In the genomic region with DNA sequence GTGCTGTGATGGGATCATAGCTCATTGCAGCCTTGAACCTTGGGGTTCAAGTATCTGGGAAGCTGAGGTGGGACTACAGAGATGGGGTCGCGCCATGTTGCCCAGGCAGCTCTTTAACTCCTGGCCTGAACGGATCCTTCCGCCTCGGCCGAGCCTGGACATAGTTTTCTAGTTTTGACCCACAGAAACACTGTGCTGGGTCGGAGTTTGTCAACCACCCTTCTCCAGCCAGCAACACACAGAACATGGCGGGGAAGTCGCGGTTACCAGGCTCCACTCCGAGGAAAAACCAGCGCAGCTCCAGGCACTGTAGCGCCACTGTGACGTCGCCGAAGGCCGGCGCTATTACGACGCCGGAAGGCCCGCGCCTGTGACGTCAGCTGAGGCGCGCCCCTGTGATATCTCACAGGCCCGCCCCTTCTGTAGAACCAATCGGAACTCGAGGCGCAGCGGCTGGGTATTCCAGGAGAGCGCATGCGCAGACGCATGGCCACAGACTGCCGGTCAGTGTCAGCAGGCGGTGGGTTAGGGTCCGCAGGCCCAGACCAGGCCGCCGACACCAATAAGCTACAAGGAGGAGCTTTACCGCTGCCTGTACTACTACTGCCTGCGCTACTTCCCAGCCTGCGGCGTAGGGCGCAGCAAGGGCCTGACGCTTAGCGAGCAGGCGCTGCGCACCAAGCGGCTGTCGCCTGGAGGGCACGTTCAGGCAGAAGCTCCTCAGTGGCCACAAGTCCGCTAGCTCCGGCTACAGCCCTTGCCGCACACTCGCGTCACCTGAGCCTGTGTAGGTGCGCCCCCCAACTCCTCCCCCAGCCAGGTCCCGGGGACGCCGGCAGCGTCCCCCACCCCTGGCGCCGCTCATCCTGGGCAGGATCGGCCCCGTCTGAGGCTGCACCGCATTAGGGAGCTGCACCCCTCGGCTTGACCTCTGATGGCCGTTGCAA, we compare ENCODE assay signal across 1 cellular context.
TF ChIP-seq lines count a peak whose summit lies in the region.

No MANE protein-coding gene starts in this region.

TF ChIP-seq in K562, 482 proteins besides CTCF, POLR2A, EP300 and RAD21 (continued from another document and continues in another):
- TF ChIP-seq, protein P1, sequence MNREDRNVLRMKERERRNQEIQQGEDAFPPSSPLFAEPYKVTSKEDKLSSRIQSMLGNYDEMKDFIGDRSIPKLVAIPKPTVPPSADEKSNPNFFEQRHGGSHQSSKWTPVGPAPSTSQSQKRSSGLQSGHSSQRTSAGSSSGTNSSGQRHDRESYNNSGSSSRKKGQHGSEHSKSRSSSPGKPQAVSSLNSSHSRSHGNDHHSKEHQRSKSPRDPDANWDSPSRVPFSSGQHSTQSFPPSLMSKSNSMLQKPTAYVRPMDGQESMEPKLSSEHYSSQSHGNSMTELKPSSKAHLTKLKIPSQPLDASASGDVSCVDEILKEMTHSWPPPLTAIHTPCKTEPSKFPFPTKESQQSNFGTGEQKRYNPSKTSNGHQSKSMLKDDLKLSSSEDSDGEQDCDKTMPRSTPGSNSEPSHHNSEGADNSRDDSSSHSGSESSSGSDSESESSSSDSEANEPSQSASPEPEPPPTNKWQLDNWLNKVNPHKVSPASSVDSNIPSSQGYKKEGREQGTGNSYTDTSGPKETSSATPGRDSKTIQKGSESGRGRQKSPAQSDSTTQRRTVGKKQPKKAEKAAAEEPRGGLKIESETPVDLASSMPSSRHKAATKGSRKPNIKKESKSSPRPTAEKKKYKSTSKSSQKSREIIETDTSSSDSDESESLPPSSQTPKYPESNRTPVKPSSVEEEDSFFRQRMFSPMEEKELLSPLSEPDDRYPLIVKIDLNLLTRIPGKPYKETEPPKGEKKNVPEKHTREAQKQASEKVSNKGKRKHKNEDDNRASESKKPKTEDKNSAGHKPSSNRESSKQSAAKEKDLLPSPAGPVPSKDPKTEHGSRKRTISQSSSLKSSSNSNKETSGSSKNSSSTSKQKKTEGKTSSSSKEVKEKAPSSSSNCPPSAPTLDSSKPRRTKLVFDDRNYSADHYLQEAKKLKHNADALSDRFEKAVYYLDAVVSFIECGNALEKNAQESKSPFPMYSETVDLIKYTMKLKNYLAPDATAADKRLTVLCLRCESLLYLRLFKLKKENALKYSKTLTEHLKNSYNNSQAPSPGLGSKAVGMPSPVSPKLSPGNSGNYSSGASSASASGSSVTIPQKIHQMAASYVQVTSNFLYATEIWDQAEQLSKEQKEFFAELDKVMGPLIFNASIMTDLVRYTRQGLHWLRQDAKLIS (CRISPR knock-in tag; IDR thresholded peaks at IDR 0.05): peak; percentile 27; the same call in 1 of the 2 replicates
- no peak for TF ChIP-seq RUNX1 (IDR thresholded peaks at IDR 0.05; ENCODE audit: low read depth)
- TF ChIP-seq KAT2B (IDR thresholded peaks at IDR 0.05; ENCODE audit: low read depth, low read length): no peak
- no peak for TF ChIP-seq TSC22D4 (tag; IDR thresholded peaks at IDR 0.05)
- TF ChIP-seq, protein P2, sequence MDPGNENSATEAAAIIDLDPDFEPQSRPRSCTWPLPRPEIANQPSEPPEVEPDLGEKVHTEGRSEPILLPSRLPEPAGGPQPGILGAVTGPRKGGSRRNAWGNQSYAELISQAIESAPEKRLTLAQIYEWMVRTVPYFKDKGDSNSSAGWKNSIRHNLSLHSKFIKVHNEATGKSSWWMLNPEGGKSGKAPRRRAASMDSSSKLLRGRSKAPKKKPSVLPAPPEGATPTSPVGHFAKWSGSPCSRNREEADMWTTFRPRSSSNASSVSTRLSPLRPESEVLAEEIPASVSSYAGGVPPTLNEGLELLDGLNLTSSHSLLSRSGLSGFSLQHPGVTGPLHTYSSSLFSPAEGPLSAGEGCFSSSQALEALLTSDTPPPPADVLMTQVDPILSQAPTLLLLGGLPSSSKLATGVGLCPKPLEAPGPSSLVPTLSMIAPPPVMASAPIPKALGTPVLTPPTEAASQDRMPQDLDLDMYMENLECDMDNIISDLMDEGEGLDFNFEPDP (CRISPR knock-in tag; IDR thresholded peaks at IDR 0.05): 0 out of 2 replicates have a peak, but pooled peaks have one; percentile 59
- TF ChIP-seq, protein P3, sequence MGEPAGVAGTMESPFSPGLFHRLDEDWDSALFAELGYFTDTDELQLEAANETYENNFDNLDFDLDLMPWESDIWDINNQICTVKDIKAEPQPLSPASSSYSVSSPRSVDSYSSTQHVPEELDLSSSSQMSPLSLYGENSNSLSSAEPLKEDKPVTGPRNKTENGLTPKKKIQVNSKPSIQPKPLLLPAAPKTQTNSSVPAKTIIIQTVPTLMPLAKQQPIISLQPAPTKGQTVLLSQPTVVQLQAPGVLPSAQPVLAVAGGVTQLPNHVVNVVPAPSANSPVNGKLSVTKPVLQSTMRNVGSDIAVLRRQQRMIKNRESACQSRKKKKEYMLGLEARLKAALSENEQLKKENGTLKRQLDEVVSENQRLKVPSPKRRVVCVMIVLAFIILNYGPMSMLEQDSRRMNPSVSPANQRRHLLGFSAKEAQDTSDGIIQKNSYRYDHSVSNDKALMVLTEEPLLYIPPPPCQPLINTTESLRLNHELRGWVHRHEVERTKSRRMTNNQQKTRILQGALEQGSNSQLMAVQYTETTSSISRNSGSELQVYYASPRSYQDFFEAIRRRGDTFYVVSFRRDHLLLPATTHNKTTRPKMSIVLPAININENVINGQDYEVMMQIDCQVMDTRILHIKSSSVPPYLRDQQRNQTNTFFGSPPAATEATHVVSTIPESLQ (CRISPR knock-in tag; IDR thresholded peaks at IDR 0.05): peak; percentile 87; the same call in 1 of the 2 replicates
- TF ChIP-seq GATAD2A (IDR thresholded peaks at IDR 0.05): no peak
- TF ChIP-seq ZNF280B (CRISPR knock-in tag; IDR thresholded peaks at IDR 0.05): no peak
- peak; percentile 60 for TF ChIP-seq CCNT2 (IDR thresholded peaks at IDR 0.05; ENCODE audit: borderline replicate concordance, extremely low read depth, insufficient read length, low read depth, low read length)
- TF ChIP-seq ATF1 (CRISPR knock-in tag; IDR thresholded peaks at IDR 0.05): peak; percentile 97
- TF ChIP-seq ATF1 (tag; IDR thresholded peaks at IDR 0.05): peak; percentile 100
- TF ChIP-seq RBBP5 (IDR thresholded peaks at IDR 0.05; ENCODE audit: borderline replicate concordance, insufficient read depth, low read length, poor library complexity, severe bottlenecking): peak; percentile 88
- TF ChIP-seq ZNF263 (CRISPR knock-in tag; IDR thresholded peaks at IDR 0.05; ENCODE audit: borderline replicate concordance): no peak
- no peak for TF ChIP-seq ZNF668 (CRISPR knock-in tag; IDR thresholded peaks at IDR 0.05)
- TF ChIP-seq GTF2E2 (tag; IDR thresholded peaks at IDR 0.05): peak; percentile 82
- no peak for TF ChIP-seq JUNB (CRISPR knock-in tag; conservative IDR thresholded peaks at IDR 0.05)
- TF ChIP-seq U2AF2 (optimal IDR thresholded peaks at IDR 0.05; ENCODE audit: low read depth, low read length): no peak
- TF ChIP-seq NONO (IDR thresholded peaks at IDR 0.05; ENCODE audit: low read depth in 2 of 2, low read length in 1 of 2): peak in 1 of 2 experiments; percentile 56; a peak in 1 of 4 replicates
- no peak for TF ChIP-seq SRSF7 (optimal IDR thresholded peaks at IDR 0.05; ENCODE audit: low read depth, low read length)
- TF ChIP-seq CBFA2T3 (IDR thresholded peaks at IDR 0.05): no peak
- peak; percentile 91 for TF ChIP-seq SP1 (CRISPR knock-in tag; IDR thresholded peaks at IDR 0.05)
- peak in 1 of 2 experiments; percentile 90; a peak in 2 of 4 replicates for TF ChIP-seq CSDE1 (IDR thresholded peaks at IDR 0.05)
- TF ChIP-seq ZNF253 (CRISPR knock-in tag; conservative IDR thresholded peaks at IDR 0.05): no peak
- TF ChIP-seq, protein P4, sequence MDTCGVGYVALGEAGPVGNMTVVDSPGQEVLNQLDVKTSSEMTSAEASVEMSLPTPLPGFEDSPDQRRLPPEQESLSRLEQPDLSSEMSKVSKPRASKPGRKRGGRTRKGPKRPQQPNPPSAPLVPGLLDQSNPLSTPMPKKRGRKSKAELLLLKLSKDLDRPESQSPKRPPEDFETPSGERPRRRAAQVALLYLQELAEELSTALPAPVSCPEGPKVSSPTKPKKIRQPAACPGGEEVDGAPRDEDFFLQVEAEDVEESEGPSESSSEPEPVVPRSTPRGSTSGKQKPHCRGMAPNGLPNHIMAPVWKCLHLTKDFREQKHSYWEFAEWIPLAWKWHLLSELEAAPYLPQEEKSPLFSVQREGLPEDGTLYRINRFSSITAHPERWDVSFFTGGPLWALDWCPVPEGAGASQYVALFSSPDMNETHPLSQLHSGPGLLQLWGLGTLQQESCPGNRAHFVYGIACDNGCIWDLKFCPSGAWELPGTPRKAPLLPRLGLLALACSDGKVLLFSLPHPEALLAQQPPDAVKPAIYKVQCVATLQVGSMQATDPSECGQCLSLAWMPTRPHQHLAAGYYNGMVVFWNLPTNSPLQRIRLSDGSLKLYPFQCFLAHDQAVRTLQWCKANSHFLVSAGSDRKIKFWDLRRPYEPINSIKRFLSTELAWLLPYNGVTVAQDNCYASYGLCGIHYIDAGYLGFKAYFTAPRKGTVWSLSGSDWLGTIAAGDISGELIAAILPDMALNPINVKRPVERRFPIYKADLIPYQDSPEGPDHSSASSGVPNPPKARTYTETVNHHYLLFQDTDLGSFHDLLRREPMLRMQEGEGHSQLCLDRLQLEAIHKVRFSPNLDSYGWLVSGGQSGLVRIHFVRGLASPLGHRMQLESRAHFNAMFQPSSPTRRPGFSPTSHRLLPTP (IDR thresholded peaks at IDR 0.05; ENCODE audit: borderline replicate concordance, extremely low read depth, insufficient read length): no peak
- TF ChIP-seq, protein P5, sequence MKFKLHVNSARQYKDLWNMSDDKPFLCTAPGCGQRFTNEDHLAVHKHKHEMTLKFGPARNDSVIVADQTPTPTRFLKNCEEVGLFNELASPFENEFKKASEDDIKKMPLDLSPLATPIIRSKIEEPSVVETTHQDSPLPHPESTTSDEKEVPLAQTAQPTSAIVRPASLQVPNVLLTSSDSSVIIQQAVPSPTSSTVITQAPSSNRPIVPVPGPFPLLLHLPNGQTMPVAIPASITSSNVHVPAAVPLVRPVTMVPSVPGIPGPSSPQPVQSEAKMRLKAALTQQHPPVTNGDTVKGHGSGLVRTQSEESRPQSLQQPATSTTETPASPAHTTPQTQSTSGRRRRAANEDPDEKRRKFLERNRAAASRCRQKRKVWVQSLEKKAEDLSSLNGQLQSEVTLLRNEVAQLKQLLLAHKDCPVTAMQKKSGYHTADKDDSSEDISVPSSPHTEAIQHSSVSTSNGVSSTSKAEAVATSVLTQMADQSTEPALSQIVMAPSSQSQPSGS (CRISPR knock-in tag; IDR thresholded peaks at IDR 0.05): no peak
- TF ChIP-seq FOXJ3 (CRISPR knock-in tag; IDR thresholded peaks at IDR 0.05): no peak
- TF ChIP-seq FOS (IDR thresholded peaks at IDR 0.05; ENCODE audit: extremely low read depth, insufficient read length): peak; percentile 48
- peak; percentile 23; the same call in 1 of the 2 replicates for TF ChIP-seq CHD2 (IDR thresholded peaks at IDR 0.05; ENCODE audit: low read depth, low read length)
- peak; percentile 83 for TF ChIP-seq RB1 (IDR thresholded peaks at IDR 0.05; ENCODE audit: low read depth)
- no peak for TF ChIP-seq EHMT2 (IDR thresholded peaks at IDR 0.05)
- peak; percentile 78 for TF ChIP-seq HCFC1 (IDR thresholded peaks at IDR 0.05; ENCODE audit: low read depth, low read length)
- no peak for TF ChIP-seq ZNF436 (CRISPR knock-in tag; IDR thresholded peaks at IDR 0.05)
- peak; percentile 15 for TF ChIP-seq ZNF146 (CRISPR knock-in tag; IDR thresholded peaks at IDR 0.05; ENCODE audit: unreplicated experiment)
- TF ChIP-seq KDM5B (IDR thresholded peaks at IDR 0.05; ENCODE audit: insufficient replicate concordance, low read depth, low read length): peak; percentile 91
- TF ChIP-seq PHF8 (IDR thresholded peaks at IDR 0.05; ENCODE audit: borderline replicate concordance, low read length): peak; percentile 97
- no peak for TF ChIP-seq TFAM (CRISPR knock-in tag; conservative IDR thresholded peaks at IDR 0.05)
- TF ChIP-seq ZNF445 (CRISPR knock-in tag; IDR thresholded peaks at IDR 0.05; ENCODE audit: low read depth): no peak
- TF ChIP-seq SNRNP70 (optimal IDR thresholded peaks at IDR 0.05; ENCODE audit: low read depth, low read length): no peak
- TF ChIP-seq ZNF165 (CRISPR knock-in tag; IDR thresholded peaks at IDR 0.05; ENCODE audit: borderline replicate concordance): 0 out of 2 replicates have a peak, but pooled peaks have one; percentile 58
- TF ChIP-seq CHD1 (IDR thresholded peaks at IDR 0.05; ENCODE audit: low read length): no peak
- TF ChIP-seq ZNF24 (IDR thresholded peaks at IDR 0.05): peak; percentile 47; the same call in 1 of the 2 replicates
- no peak for TF ChIP-seq ZNF57 (CRISPR knock-in tag; IDR thresholded peaks at IDR 0.05)
- peak; percentile 93 for TF ChIP-seq KLF1 (tag; IDR thresholded peaks at IDR 0.05)
- peak; percentile 50; the same call in 1 of the 2 replicates for TF ChIP-seq RFX5 (IDR thresholded peaks at IDR 0.05; ENCODE audit: low read depth, low read length)
- TF ChIP-seq ZC3H4 (CRISPR knock-in tag; IDR thresholded peaks at IDR 0.05; ENCODE audit: borderline replicate concordance): peak; percentile 89; the same call in 1 of the 2 replicates
- TF ChIP-seq ZNF124 (CRISPR knock-in tag; IDR thresholded peaks at IDR 0.05): no peak
- TF ChIP-seq PURB (CRISPR knock-in tag; IDR thresholded peaks at IDR 0.05; ENCODE audit: low read depth): no peak
- 0 out of 2 replicates have a peak, but pooled peaks have one; percentile 66 for TF ChIP-seq ZNF583 (CRISPR knock-in tag; IDR thresholded peaks at IDR 0.05)
- TF ChIP-seq BACH1 (tag; IDR thresholded peaks at IDR 0.05): no peak
